In genomic region chr2:170817247-170817998, GRCh38 we compare ENCODE assay signal across 8 cellular contexts. TPM values are rescaled to one million over a fixed set of nuclear protein-coding genes. Genes with fewer than 3 reads are reported as not detected.
DNase-seq lines count a peak whose midpoint lies in the region; ATAC-seq and TF ChIP-seq lines count a peak whose summit lies in the region.

No MANE protein-coding gene starts in this region.

- H3K36me3 Mint-ChIP-seq in Calu3 (ENCODE audit: insufficient read depth, unreplicated experiment) = peaks cover 39% of the 10 kb centered on the region
- no peaks in the 10 kb centered on the region for H3K36me3 Mint-ChIP-seq in activated CD4-positive, alpha-beta memory T cell treated with anti-CD3 and anti-CD28 coated beads, Interleukin-2, amount 10 ng/mL, durations not matched to agents 7 days and 5 days (ENCODE audit: low read depth)

- H3K36me3 ChIP-seq in HUES48 (ENCODE audit: control insufficient read depth, insufficient read depth, low read length) (no peaks in the 10 kb centered on the region), sigmoid colon (no peaks in the 10 kb centered on the region)

- H3K27me3 ChIP-seq in HUES48 (ENCODE audit: control insufficient read depth, insufficient read depth, low read length) (peaks cover 97% of the 10 kb centered on the region), sigmoid colon (peaks cover 92 to 97% (median 94%) of the 10 kb centered on the region in 3 donors)

- TSS peak; percentile 56 for BruUV-seq in Calu3 (replicated peaks; lab: Mats Ljungman, UMichigan)

- H3K27ac Mint-ChIP-seq in Calu3 (ENCODE audit: unreplicated experiment) = peak overlapping the region; percentile 30
- no peak overlapping the region for H3K27ac Mint-ChIP-seq in activated CD4-positive, alpha-beta memory T cell treated with anti-CD3 and anti-CD28 coated beads, Interleukin-2, amount 10 ng/mL, durations not matched to agents 7 days and 5 days

- POLR2A ChIA-PET in activated CD4-positive, alpha-beta memory T cell treated with anti-CD3 and anti-CD28 coated beads, Interleukin-2, amount 10 ng/mL, durations not matched to agents 7 days and 5 days (lab: Charles Lee) = interaction anchor here (0.5 to 1.0 kb wide), 2 partner anchors 111 to 408 kb away, joined by 3 read pairs; partner anchors contain the start of gene GORASP2

- H3K9me3 Mint-ChIP-seq in Calu3 (ENCODE audit: low read depth, unreplicated experiment) = no peaks in the 10 kb centered on the region
- no peaks in the 10 kb centered on the region for H3K9me3 Mint-ChIP-seq in activated CD4-positive, alpha-beta memory T cell treated with anti-CD3 and anti-CD28 coated beads, Interleukin-2, amount 10 ng/mL, durations not matched to agents 7 days and 5 days

- H3K27ac ChIP-seq in HUES48 (ENCODE audit: low read depth, low read length) = no peak overlapping the region
- H3K27ac ChIP-seq in sigmoid colon = no peak overlapping the region

- DNase-seq in Calu3 (peak; percentile 35), foreskin fibroblast (peak; percentile 16 to 60), sigmoid colon (no peak), hepatic stellate cell (ENCODE audit: low spot score) (no peak), OCI-M2 (lab: John Stamatoyannopoulos, UW; ENCODE audit: unreplicated experiment) (no peak)
- DNase-seq in activated CD4-positive, alpha-beta memory T cell treated with anti-CD3 and anti-CD28 coated beads, Interleukin-2, amount 10 ng/mL, durations not matched to agents 7 days and 5 days = peak; percentile 35

- H3K9me3 ChIP-seq in HUES48 (ENCODE audit: control insufficient read depth, insufficient read depth, low read length) (no peaks in the 10 kb centered on the region), sigmoid colon (no peaks in the 10 kb centered on the region)

- CTCF ChIA-PET in Calu3 (lab: Charles Lee) = interaction anchor here (0.6 to 2.5 kb wide), 8 partner anchors 9 to 652 kb away, joined by 4 to 17 read pairs (median 6); partner anchors contain the start of gene GORASP2
- CTCF ChIA-PET in activated CD4-positive, alpha-beta memory T cell treated with anti-CD3 and anti-CD28 coated beads, Interleukin-2, amount 10 ng/mL, durations not matched to agents 7 days and 5 days (lab: Charles Lee) = interaction anchor here (0.8 to 2.2 kb wide), 12 partner anchors 8 to 457 kb away, joined by 3 to 16 read pairs (median 3); partner anchors contain the start of gene ERICH2

- no peak for TF ChIP-seq EP300 in sigmoid colon (IDR thresholded peaks at IDR 0.05)

- no peak for ATAC-seq in GM18519 (IDR thresholded peaks at IDR 0.05; ENCODE audit: low FRiP score, unreplicated experiment)

- peak overlapping the region; percentile 63 for H3K4me3 ChIP-seq in HUES48 (ENCODE audit: low read depth, low read length)
- peak overlapping the region; percentile 37 to 39 for H3K4me3 ChIP-seq in foreskin fibroblast (ENCODE audit: low read depth in 1 of 2, low read length in 2 of 2)
- peak overlapping the region; percentile 13 to 41 (median 35) for H3K4me3 ChIP-seq in sigmoid colon

- intact Hi-C loops in Calu3 (cut with micrococcal nuclease; ENCODE audit: unreplicated experiment) = loop anchor here (2.0 to 10.0 kb wide), 4 partner anchors 55 to 1363 kb away; partner anchors contain the start of gene SP5
- intact Hi-C loops in sigmoid colon (cut with DNase I) = loop anchor here (5.0 kb wide), 2 partner anchors 495 to 580 kb away; no protein-coding TSS in a partner anchor

- peaks cover 37% of the 10 kb centered on the region for H3K27me3 Mint-ChIP-seq in Calu3 (ENCODE audit: unreplicated experiment)
- peaks cover 95% of the 10 kb centered on the region for H3K27me3 Mint-ChIP-seq in activated CD4-positive, alpha-beta memory T cell treated with anti-CD3 and anti-CD28 coated beads, Interleukin-2, amount 10 ng/mL, durations not matched to agents 7 days and 5 days

- no peak for TF ChIP-seq POLR2A in sigmoid colon (IDR thresholded peaks at IDR 0.05)

- peak overlapping the region; percentile 85 for H3K4me3 Mint-ChIP-seq in Calu3 (ENCODE audit: low read depth, unreplicated experiment)
- peak overlapping the region; percentile 65 for H3K4me3 Mint-ChIP-seq in activated CD4-positive, alpha-beta memory T cell treated with anti-CD3 and anti-CD28 coated beads, Interleukin-2, amount 10 ng/mL, durations not matched to agents 7 days and 5 days

- TF ChIP-seq CTCF in Calu3 (IDR thresholded peaks at IDR 0.05; ENCODE audit: unreplicated experiment) (no peak), foreskin fibroblast (IDR thresholded peaks at IDR 0.05; ENCODE audit: low read depth, low read length) (no peak), sigmoid colon (IDR thresholded peaks at IDR 0.05) (no peak)

- peaks cover 23% of the 10 kb centered on the region for H3K4me1 Mint-ChIP-seq in Calu3 (ENCODE audit: low read depth, unreplicated experiment)
- H3K4me1 Mint-ChIP-seq in activated CD4-positive, alpha-beta memory T cell treated with anti-CD3 and anti-CD28 coated beads, Interleukin-2, amount 10 ng/mL, durations not matched to agents 7 days and 5 days = peaks cover 61% of the 10 kb centered on the region

- peaks cover 55% of the 10 kb centered on the region for H3K4me1 ChIP-seq in HUES48 (ENCODE audit: control insufficient read depth, insufficient read depth, low read length)
- H3K4me1 ChIP-seq in sigmoid colon = peaks cover 0 to 76% (median 71%) of the 10 kb centered on the region in 4 donors

- H3K9ac ChIP-seq in HUES48 (ENCODE audit: low read depth, low read length) = no peak overlapping the region

- 1 to 2% methylated on average over 59 of the region's 59 CpGs for WGBS in sigmoid colon, 2 donors

RNA-seq across cellular contexts. Expression of gene GAD1, which starts 0.7 kb away (rescaled TPM):
- total RNA-seq in Calu3 (2022) = 11.2 and 11.5 TPM in 2 replicates
- total RNA-seq in activated CD4-positive, alpha-beta memory T cell treated with anti-CD3 and anti-CD28 coated beads, Interleukin-2, amount 10 ng/mL, durations not matched to agents 7 days and 5 days = 1 to 10 TPM; 1.5 to 2.2 TPM
- under 1 TPM in 1 of 4 donors, not detected in 3; 0.41 TPM for total RNA-seq in sigmoid colon
- polyA plus RNA-seq in sigmoid colon = under 1 TPM in 1 of 3 donors, not detected in 2; 0.13 TPM

RNA-seq across cellular contexts. Expression of gene ERICH2, which starts 47.2 kb away (rescaled TPM):
- 1.2 and 2.4 TPM in 2 replicates for total RNA-seq in Calu3 (2022)
- total RNA-seq in activated CD4-positive, alpha-beta memory T cell treated with anti-CD3 and anti-CD28 coated beads, Interleukin-2, amount 10 ng/mL, durations not matched to agents 7 days and 5 days = not detected
- total RNA-seq in sigmoid colon = not detected
- not detected for polyA plus RNA-seq in sigmoid colon

Comparison
In these comparisons a context has a peak if more than half of its experiments do, and no peak if none do; other contexts are left out.
1. DNase-seq: peak in Calu3 (single experiment), activated CD4-positive, alpha-beta memory T cell treated with anti-CD3 and anti-CD28 coated beads, Interleukin-2, amount 10 ng/mL, durations not matched to agents 7 days and 5 days (single experiment) and foreskin fibroblast (2 of 2); none in sigmoid colon (single experiment), hepatic stellate cell (single experiment) and OCI-M2 (single experiment).
2. Peak in every context shown above with its lines, with median percentiles within 50 percentile points of each other: H3K4me3 ChIP-seq.